Comparison of ENCODE assay signal across 8 cellular contexts in genomic region chr1:119007672-119008482, GRCh38. TPM values are rescaled to one million over a fixed set of nuclear protein-coding genes. Genes with fewer than 3 reads are reported as not detected.
DNase-seq lines count a peak whose midpoint lies in the region; ATAC-seq and TF ChIP-seq lines count a peak whose summit lies in the region.

No MANE protein-coding gene starts in this region.

- H3K27me3 ChIP-seq in sigmoid colon = peaks cover 49 to 77% (median 66%) of the 10 kb centered on the region in 3 donors

- H3K4me3 Mint-ChIP-seq in WTC11 = peak overlapping the region; percentile 65

- TF ChIP-seq EP300 in sigmoid colon (IDR thresholded peaks at IDR 0.05) = no peak

- intact Hi-C loops in sigmoid colon (cut with DNase I) = loop anchor here (2.0 kb wide), 1 partner anchor 857 kb away; no protein-coding TSS in a partner anchor

- H3K27ac ChIP-seq in sigmoid colon = no peak overlapping the region

- POLR2A ChIA-PET in WTC11 (lab: Charles Lee) = interaction anchor here (0.7 to 1.3 kb wide), 2 partner anchors 23 to 80 kb away, joined by 3 to 5 read pairs; no protein-coding TSS in a partner anchor

- DNase-seq in WTC11 (ENCODE audit: low spot score) (no peak), sigmoid colon (no peak), kidney glomerular epithelial cell (lab: John Stamatoyannopoulos, UW) (no peak), RPMI8226 (no peak), EL (no peak), DMS 273 (lab: John Stamatoyannopoulos, UW; ENCODE audit: unreplicated experiment) (no peak)

- TF ChIP-seq CTCF in WTC11 (IDR thresholded peaks at IDR 0.05) (no peak), sigmoid colon (IDR thresholded peaks at IDR 0.05) (no peak)

- no peak for TF ChIP-seq POLR2A in sigmoid colon (IDR thresholded peaks at IDR 0.05)

- peak overlapping the region; percentile 4 for H3K4me3 ChIP-seq in iPS-11a (ENCODE audit: low read depth, low read length)
- peak overlapping the region in 3 of 4 donors; percentile 33 to 40 (median 38) for H3K4me3 ChIP-seq in sigmoid colon

- ATAC-seq in GM21619 (IDR thresholded peaks at IDR 0.05; ENCODE audit: unreplicated experiment) (peak; percentile 9), WTC11 (peak; percentile 38)

- H3K4me1 Mint-ChIP-seq in WTC11 = peaks cover 43% of the 10 kb centered on the region

- peaks cover 4% of the 10 kb centered on the region for H3K36me3 Mint-ChIP-seq in WTC11

- peaks cover 0 to 29% (median 26%) of the 10 kb centered on the region in 4 donors for H3K4me1 ChIP-seq in sigmoid colon

- no peaks in the 10 kb centered on the region for H3K36me3 ChIP-seq in sigmoid colon

- no peak overlapping the region for H3K27ac Mint-ChIP-seq in WTC11

- H3K9me3 Mint-ChIP-seq in WTC11 = no peaks in the 10 kb centered on the region

- CTCF ChIA-PET in WTC11 (lab: Charles Lee) = interaction anchor here (0.6 to 2.9 kb wide), 34 partner anchors 8 to 930 kb away, joined by 3 to 50 read pairs (median 4); partner anchors contain the start of genes TBX15 and WARS2

- peaks cover 98% of the 10 kb centered on the region for H3K27me3 Mint-ChIP-seq in WTC11 (ENCODE audit: low read depth)

- 4% methylated on average over 61 of the region's 61 CpGs for WGBS in sigmoid colon, 2 donors

- H3K9me3 ChIP-seq in sigmoid colon = peaks cover 0 to 2% (median 0%) of the 10 kb centered on the region in 4 donors

TF ChIP-seq in WTC11, 78 proteins besides CTCF, POLR2A, EP300 and RAD21:
- TF ChIP-seq MAX (CRISPR knock-in tag; IDR thresholded peaks at IDR 0.05) (peak; percentile 37; the same call in 1 of the 2 replicates), IRF1 (CRISPR knock-in tag; IDR thresholded peaks at IDR 0.05) (no peak), ARID4B (CRISPR knock-in tag; IDR thresholded peaks at IDR 0.05; ENCODE audit: borderline replicate concordance) (no peak)

RNA-seq across cellular contexts. Expression of gene TBX15, which starts 19.7 kb away (rescaled TPM):
- total RNA-seq in WTC11 (2021) = 0.07 to 0.11 TPM (median 0.09 TPM) in 3 replicates
- total RNA-seq in sigmoid colon = under 1 TPM in 3 of 4 donors, not detected in 1; under 0.01 to 0.28 (median 0.16) TPM
- under 1 TPM in 2 of 3 donors, not detected in 1; under 0.01 to 0.03 TPM for polyA plus RNA-seq in sigmoid colon
